Comparison of ENCODE assay signal across 8 cellular contexts in genomic region chr19:43575955-43576451, GRCh38. TPM values are rescaled to one million over a fixed set of nuclear protein-coding genes. Genes with fewer than 3 reads are reported as not detected.
DNase-seq lines count a peak whose midpoint lies in the region; ATAC-seq and TF ChIP-seq lines count a peak whose summit lies in the region.

No MANE protein-coding gene starts in this region.

- peak; percentile 36 for DNase-seq in activated naive CD8-positive, alpha-beta T cell treated with anti-CD3 and anti-CD28 coated beads, Interleukin-2, amount 10 ng/mL, durations not matched to agents 7 days and 5 days
- DNase-seq in kidney epithelial cell (ENCODE audit: low read depth) (no peak), tibial artery (no peak), hepatic stellate cell (ENCODE audit: low spot score) (no peak)

- intact Hi-C loops in tibial artery (cut with DNase I; ENCODE audit: low total_unique reads) = loop anchor here (1.0 kb wide), 1 partner anchor 20 kb away; the partner anchor contains the start of genes IRGQ and ZNF576

- peaks cover 10% of the 10 kb centered on the region for H3K36me3 Mint-ChIP-seq in activated naive CD8-positive, alpha-beta T cell treated with anti-CD3 and anti-CD28 coated beads, Interleukin-2, amount 10 ng/mL, durations not matched to agents 7 days and 5 days

- H3K4me1 Mint-ChIP-seq in activated naive CD8-positive, alpha-beta T cell treated with anti-CD3 and anti-CD28 coated beads, Interleukin-2, amount 10 ng/mL, durations not matched to agents 7 days and 5 days = peaks cover 30% of the 10 kb centered on the region

- H3K4me3 ChIP-seq in ACC112 (ENCODE audit: low read depth, low read length) = peak overlapping the region; percentile 44; the same call in 1 of the 2 replicates
- H3K4me3 ChIP-seq in HUES48 (ENCODE audit: low read depth, low read length) = peak overlapping the region; percentile 42
- peak overlapping the region; percentile 32 for H3K4me3 ChIP-seq in kidney epithelial cell (ENCODE audit: low read depth, low read length)
- H3K4me3 ChIP-seq in tibial artery = peak overlapping the region; percentile 76 to 77

- H3K36me3 ChIP-seq in ACC112 (ENCODE audit: insufficient read depth, low read length) (0 out of 2 replicates have a peak, but pooled peaks cover 3% of the 10 kb centered on the region), HUES48 (ENCODE audit: control insufficient read depth, insufficient read depth, low read length) (peaks cover 10% of the 10 kb centered on the region), kidney epithelial cell (ENCODE audit: control insufficient read depth, insufficient read depth, low read length) (no peaks in the 10 kb centered on the region), tibial artery (peaks cover 0 to 15% (median 4%) of the 10 kb centered on the region in 3 donors)

- H3K4me3 Mint-ChIP-seq in activated naive CD8-positive, alpha-beta T cell treated with anti-CD3 and anti-CD28 coated beads, Interleukin-2, amount 10 ng/mL, durations not matched to agents 7 days and 5 days = peak overlapping the region; percentile 53

- H3K27ac ChIP-seq in ACC112 (ENCODE audit: low read depth, low read length) (peak overlapping the region; percentile 31; the same call in 1 of the 2 replicates), HUES48 (ENCODE audit: low read depth, low read length) (peak overlapping the region; percentile 46), tibial artery (peak overlapping the region; percentile 63 to 77)

- H3K9me3 Mint-ChIP-seq in activated naive CD8-positive, alpha-beta T cell treated with anti-CD3 and anti-CD28 coated beads, Interleukin-2, amount 10 ng/mL, durations not matched to agents 7 days and 5 days = no peaks in the 10 kb centered on the region

- H3K4me1 ChIP-seq in ACC112 (ENCODE audit: control insufficient read depth, insufficient read depth, low read length, unreplicated experiment) (peaks cover 4% of the 10 kb centered on the region), HUES48 (ENCODE audit: control insufficient read depth, insufficient read depth, low read length) (peaks cover 11% of the 10 kb centered on the region; the same call in 1 of the 2 replicates), tibial artery (peaks cover 0 to 24% (median 10%) of the 10 kb centered on the region in 4 donors)

- peak overlapping the region; percentile 52 for H3K27ac Mint-ChIP-seq in activated naive CD8-positive, alpha-beta T cell treated with anti-CD3 and anti-CD28 coated beads, Interleukin-2, amount 10 ng/mL, durations not matched to agents 7 days and 5 days

- H3K27me3 Mint-ChIP-seq in activated naive CD8-positive, alpha-beta T cell treated with anti-CD3 and anti-CD28 coated beads, Interleukin-2, amount 10 ng/mL, durations not matched to agents 7 days and 5 days = no peaks in the 10 kb centered on the region

- 0 out of 2 replicates have a peak overlapping the region, but pooled peaks have one; percentile 2 for H3K9ac ChIP-seq in HUES48 (ENCODE audit: low read depth, low read length)

- POLR2A ChIA-PET in activated naive CD8-positive, alpha-beta T cell treated with anti-CD3 and anti-CD28 coated beads, Interleukin-2, amount 10 ng/mL, durations not matched to agents 7 days and 5 days (lab: Charles Lee) = interaction anchor here (3.1 kb wide), 1 partner anchor 20 kb away, joined by 45 read pairs; the partner anchor contains the start of genes IRGQ and ZNF576

- TF ChIP-seq CTCF in kidney epithelial cell (IDR thresholded peaks at IDR 0.05; ENCODE audit: insufficient read depth, low read length, poor library complexity, severe bottlenecking) = no peak
- no peak for TF ChIP-seq CTCF in tibial artery (IDR thresholded peaks at IDR 0.05)

- H3K27me3 ChIP-seq in ACC112 (ENCODE audit: insufficient read depth, low read length) (no peaks in the 10 kb centered on the region), HUES48 (ENCODE audit: control insufficient read depth, insufficient read depth, low read length) (no peaks in the 10 kb centered on the region), kidney epithelial cell (ENCODE audit: control insufficient read depth, insufficient read depth, low read length) (no peaks in the 10 kb centered on the region), tibial artery (no peaks in the 10 kb centered on the region)

- no peak for ATAC-seq in activated naive CD8-positive, alpha-beta T cell treated with anti-CD3 and anti-CD28 coated beads, Interleukin-2, amount 10 ng/mL, durations not matched to agents 7 days and 5 days (ENCODE audit: low read depth)
- ATAC-seq in GM18907 (IDR thresholded peaks at IDR 0.05; ENCODE audit: unreplicated experiment) = no peak
- no peak for ATAC-seq in HG03108 (IDR thresholded peaks at IDR 0.05; ENCODE audit: unreplicated experiment)

- peaks cover 18% of the 10 kb centered on the region for H3K79me2 ChIP-seq in ACC112 (ENCODE audit: control insufficient read depth, insufficient read depth, low read length, unreplicated experiment)

- H3K9me3 ChIP-seq in HUES48 (ENCODE audit: control insufficient read depth, insufficient read depth, low read length) (no peaks in the 10 kb centered on the region), tibial artery (no peaks in the 10 kb centered on the region)

- H2AFZ ChIP-seq in ACC112 (ENCODE audit: low read length, unreplicated experiment) = peak overlapping the region; percentile 5

RNA-seq across cellular contexts. Expression of gene PINLYP, which starts 0.4 kb away (rescaled TPM):
- 10 to 100 TPM; 11.7 to 15.6 TPM for total RNA-seq in activated naive CD8-positive, alpha-beta T cell treated with anti-CD3 and anti-CD28 coated beads, Interleukin-2, amount 10 ng/mL, durations not matched to agents 7 days and 5 days
- total RNA-seq in kidney epithelial cell = 3.1 and 5.8 TPM in 2 replicates

RNA-seq across cellular contexts. Expression of gene XRCC1, which starts 0.7 kb away (rescaled TPM):
- 10 to 100 TPM; 40.0 to 43.2 TPM for total RNA-seq in activated naive CD8-positive, alpha-beta T cell treated with anti-CD3 and anti-CD28 coated beads, Interleukin-2, amount 10 ng/mL, durations not matched to agents 7 days and 5 days
- 32.9 and 38.1 TPM in 2 replicates for total RNA-seq in kidney epithelial cell

RNA-seq across cellular contexts. Expression of gene IRGQ, which starts 19.9 kb away (rescaled TPM):
- 10 to 100 TPM; 12.4 to 13.9 TPM for total RNA-seq in activated naive CD8-positive, alpha-beta T cell treated with anti-CD3 and anti-CD28 coated beads, Interleukin-2, amount 10 ng/mL, durations not matched to agents 7 days and 5 days
- total RNA-seq in kidney epithelial cell = 49.6 and 56.2 TPM in 2 replicates

RNA-seq across cellular contexts. Expression of gene ZNF576, which starts 20.4 kb away (rescaled TPM):
- total RNA-seq in activated naive CD8-positive, alpha-beta T cell treated with anti-CD3 and anti-CD28 coated beads, Interleukin-2, amount 10 ng/mL, durations not matched to agents 7 days and 5 days = 10 to 100 TPM; 15.3 to 17.8 TPM
- 6.2 and 21.9 TPM in 2 replicates for total RNA-seq in kidney epithelial cell

RNA-seq across cellular contexts. Expression of gene SRRM5, which starts 35.9 kb away (rescaled TPM):
- total RNA-seq in activated naive CD8-positive, alpha-beta T cell treated with anti-CD3 and anti-CD28 coated beads, Interleukin-2, amount 10 ng/mL, durations not matched to agents 7 days and 5 days = under 1 TPM; 0.68 to 0.72 TPM
- 0.46 TPM in 1 of 2 replicates, not detected in the other for total RNA-seq in kidney epithelial cell
